In genomic region chr5:119417891-119418781, GRCh38 we compare ENCODE assay signal across 10 cellular contexts. TPM values are rescaled to one million over a fixed set of nuclear protein-coding genes. Genes with fewer than 3 reads are reported as not detected.
A peak's percentile ranks its signal among the peaks of the same experiment; 100 is the strongest.
DNase-seq lines count a peak whose midpoint lies in the region; ATAC-seq, FAIRE-seq and TF ChIP-seq lines count a peak whose summit lies in the region.
"Had no signal": no experiment of that assay in that cellular context is flagged by ENCODE, and none has a peak within 500 bp of the region (broad histone marks: within the 10 kb centered on the region; RNA-seq: fewer than 3 reads in every experiment).

No MANE protein-coding gene starts in this region.

- TF ChIP-seq CTCF in breast epithelium (IDR thresholded peaks at IDR 0.05) = no peak
- no peak for TF ChIP-seq CTCF in pancreas (IDR thresholded peaks at IDR 0.05)

- peaks cover 14% of the 10 kb centered on the region for H3K4me1 Mint-ChIP-seq in activated CD4-positive, alpha-beta T cell treated with anti-CD3 and anti-CD28 coated beads for 36 hours
- peaks cover 22% of the 10 kb centered on the region for H3K4me1 Mint-ChIP-seq in activated T-cell treated with anti-CD3 and anti-CD28 coated beads, Interleukin-2, amount 50 U/mL, for 72 hours (ENCODE audit: low read depth)

- H3K36me3 ChIP-seq in breast epithelium (no peaks in the 10 kb centered on the region), pancreas (no peaks in the 10 kb centered on the region)
- H3K36me3 ChIP-seq: Peyer's patch, transverse colon had no signal

- no peak overlapping the region for H3K27ac Mint-ChIP-seq in activated CD4-positive, alpha-beta T cell treated with anti-CD3 and anti-CD28 coated beads for 36 hours
- H3K27ac Mint-ChIP-seq in activated T-cell treated with anti-CD3 and anti-CD28 coated beads, Interleukin-2, amount 50 U/mL, for 72 hours = no peak overlapping the region

- CTCF ChIA-PET in activated CD4-positive, alpha-beta T cell treated with anti-CD3 and anti-CD28 coated beads for 36 hours (lab: Charles Lee) = interaction anchor here (0.5 to 1.3 kb wide), 6 partner anchors 13 to 405 kb away, joined by 3 to 5 read pairs (median 4); no protein-coding TSS in a partner anchor

- intact Hi-C loops in breast epithelium (cut with DNase I; ENCODE audit: low total_unique reads) (loop anchor here (10.0 kb wide), 2 partner anchors 143 to 433 kb away; partner anchors contain the start of gene DTWD2), pancreas (cut with DNase I) (loop anchor here in 1 of 3 donors (10.0 kb wide), 1 partner anchor 263 kb away; no protein-coding TSS in a partner anchor)
- intact Hi-C loops in activated CD4-positive, alpha-beta T cell treated with anti-CD3 and anti-CD28 coated beads for 36 hours (cut with DNase I, micrococcal nuclease) = no loop called here

- no peak overlapping the region for H3K4me3 Mint-ChIP-seq in activated CD4-positive, alpha-beta T cell treated with anti-CD3 and anti-CD28 coated beads for 36 hours
- H3K4me3 Mint-ChIP-seq in activated T-cell treated with anti-CD3 and anti-CD28 coated beads, Interleukin-2, amount 50 U/mL, for 72 hours = peak overlapping the region in 1 of 2 donors; percentile 42

- H3K27me3 ChIP-seq in breast epithelium = no peaks in the 10 kb centered on the region
- H3K27me3 ChIP-seq in pancreas = no peaks in the 10 kb centered on the region
- H3K27me3 ChIP-seq: Peyer's patch, transverse colon had no signal

- ATAC-seq in GM18861 (IDR thresholded peaks at IDR 0.05; ENCODE audit: unreplicated experiment) (peak; percentile 4), pancreas (peak in 3 of 4 donors; percentile 8 to 54 (median 37))
- no peak for ATAC-seq in activated CD4-positive, alpha-beta T cell treated with anti-CD3 and anti-CD28 coated beads for 36 hours
- ATAC-seq in activated T-cell treated with anti-CD3 and anti-CD28 coated beads, Interleukin-2, amount 50 U/mL, for 72 hours (replicated peaks in 1 of 2) = no peak

- H3K4me1 ChIP-seq in breast epithelium = peaks cover 0 to 8% of the 10 kb centered on the region in 2 donors
- H3K4me1 ChIP-seq in pancreas = no peaks in the 10 kb centered on the region

- no peak for FAIRE-seq in pancreas (lab: Jason Lieb, UNC)

- POLR2A ChIA-PET in activated CD4-positive, alpha-beta T cell treated with anti-CD3 and anti-CD28 coated beads for 36 hours (lab: Charles Lee) = interaction anchor here (0.5 kb wide), 1 partner anchor 156 kb away, joined by 8 read pairs; no protein-coding TSS in a partner anchor

- no peaks in the 10 kb centered on the region for H3K27me3 Mint-ChIP-seq in activated CD4-positive, alpha-beta T cell treated with anti-CD3 and anti-CD28 coated beads for 36 hours
- H3K27me3 Mint-ChIP-seq in activated T-cell treated with anti-CD3 and anti-CD28 coated beads, Interleukin-2, amount 50 U/mL, for 72 hours (ENCODE audit: low read depth) = no peaks in the 10 kb centered on the region

- peak; percentile 39 for DNase-seq in M059J (ENCODE audit: low read depth)
- DNase-seq in breast epithelium (ENCODE audit: low spot score in 2 of 2) = no peak
- DNase-seq in pancreas = no peak
- no peak for DNase-seq in activated CD4-positive, alpha-beta T cell treated with anti-CD3 and anti-CD28 coated beads for 36 hours
- DNase-seq in activated T-cell treated with anti-CD3 and anti-CD28 coated beads, Interleukin-2, amount 50 U/mL, for 72 hours = no peak
- no peak for DNase-seq in globus pallidus (ENCODE audit: low spot score)
- no peak for DNase-seq in foreskin melanocyte
- DNase-seq: transverse colon had no signal

- 68 to 69% methylated on average over 7 of the region's 7 CpGs for WGBS in pancreas, 2 donors

- TF ChIP-seq POLR2A in breast epithelium (IDR thresholded peaks at IDR 0.05) = no peak

- H3K27ac ChIP-seq in breast epithelium (peak overlapping the region; percentile 68 to 90), pancreas (no peak overlapping the region)
- H3K27ac ChIP-seq: transverse colon had no signal

- H3K4me3 ChIP-seq in breast epithelium = peak overlapping the region in 1 of 3 donors; percentile 3
- H3K4me3 ChIP-seq in pancreas = no peak overlapping the region
- H3K4me3 ChIP-seq: Peyer's patch, transverse colon had no signal

- no peaks in the 10 kb centered on the region for H3K9me3 Mint-ChIP-seq in activated CD4-positive, alpha-beta T cell treated with anti-CD3 and anti-CD28 coated beads for 36 hours (ENCODE audit: low read depth)
- H3K9me3 Mint-ChIP-seq in activated T-cell treated with anti-CD3 and anti-CD28 coated beads, Interleukin-2, amount 50 U/mL, for 72 hours = no peaks in the 10 kb centered on the region

- H3K9me3 ChIP-seq in breast epithelium (no peaks in the 10 kb centered on the region), pancreas (no peaks in the 10 kb centered on the region)
- H3K9me3 ChIP-seq: Peyer's patch, transverse colon had no signal

- H3K36me3 Mint-ChIP-seq in activated CD4-positive, alpha-beta T cell treated with anti-CD3 and anti-CD28 coated beads for 36 hours (ENCODE audit: low read depth) = no peaks in the 10 kb centered on the region
- H3K36me3 Mint-ChIP-seq in activated T-cell treated with anti-CD3 and anti-CD28 coated beads, Interleukin-2, amount 50 U/mL, for 72 hours (ENCODE audit: insufficient read depth in 2 of 2) = no peaks in the 10 kb centered on the region

RNA-seq across cellular contexts. Expression of gene HSD17B4, which starts 34.2 kb away (rescaled TPM):
- total RNA-seq in M059J (2014; rRNA removed; shearing (Covaris generic)) = 169 and 180 TPM in 2 replicates
- total RNA-seq in breast epithelium = 100 to 1,000 TPM; 173 to 360 (median 265) TPM
- total RNA-seq in pancreas = 100 to 1,000 TPM; 122 to 152 (median 130) TPM
- polyA plus RNA-seq in pancreas = 100 to 1,000 TPM; 120 to 133 TPM
- 100 to 1,000 TPM in 1 of 2 experiments, 10 to 100 TPM in 1; 92.3 to 113 TPM for total RNA-seq in activated CD4-positive, alpha-beta T cell treated with anti-CD3 and anti-CD28 coated beads for 36 hours
- 10 to 100 TPM; 63.1 to 90.6 TPM for total RNA-seq in activated T-cell treated with anti-CD3 and anti-CD28 coated beads, Interleukin-2, amount 50 U/mL, for 72 hours

Comparison
In these comparisons a context has a peak if more than half of its experiments do, and no peak if none do; other contexts are left out.
1. ATAC-seq: peak in GM18861 (single experiment) and pancreas (3 of 4); none in activated CD4-positive, alpha-beta T cell treated with anti-CD3 and anti-CD28 coated beads for 36 hours (single experiment) and activated T-cell treated with anti-CD3 and anti-CD28 coated beads, Interleukin-2, amount 50 U/mL, for 72 hours (0 of 2).
2. H3K27ac ChIP-seq: peak in breast epithelium (2 of 2); none in pancreas (0 of 4).